Comparison of ENCODE assay signal across 8 cellular contexts in the genomic region with DNA sequence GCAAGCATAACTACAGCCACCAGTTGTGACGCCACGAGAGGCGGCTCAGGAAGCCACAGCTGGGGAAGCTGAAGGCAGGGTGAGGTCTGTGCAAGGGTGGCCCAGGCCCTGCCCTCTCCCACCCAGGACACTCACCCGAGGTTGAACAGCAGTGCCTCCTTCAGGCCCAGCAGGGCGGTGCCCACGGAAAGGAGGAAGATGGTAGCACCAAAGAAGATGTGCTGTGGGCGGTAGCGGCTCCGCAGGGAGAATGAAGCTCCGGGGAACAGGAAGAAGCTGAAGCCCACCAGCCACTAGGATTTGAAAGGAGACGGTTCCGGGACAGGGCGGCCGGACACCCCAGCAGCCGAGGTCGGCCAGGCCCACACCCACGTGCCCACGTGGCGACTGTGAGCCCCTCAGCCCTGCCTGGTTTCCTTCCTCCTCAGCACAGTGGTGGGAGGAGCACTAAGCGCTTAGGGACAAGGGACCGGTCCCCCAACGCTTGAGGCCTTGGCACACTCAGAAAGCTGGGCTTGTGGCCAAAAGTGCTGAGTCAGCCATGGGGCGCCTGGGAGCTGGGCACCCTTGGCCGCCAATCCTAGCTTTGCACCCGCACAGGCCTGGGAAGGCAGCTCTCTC. TPM values are rescaled to one million over a fixed set of nuclear protein-coding genes. Genes with fewer than 3 reads are reported as not detected.
A peak's percentile ranks its signal among the peaks of the same experiment; 100 is the strongest.
DNase-seq lines count a peak whose midpoint lies in the region; ATAC-seq and TF ChIP-seq lines count a peak whose summit lies in the region.

No MANE protein-coding gene starts in this region.

- no peak for DNase-seq in BJ (ENCODE audit: low read depth)
- peak; percentile 67 for DNase-seq in Karpas-422
- no peak for DNase-seq in activated T-cell treated with anti-CD3 and anti-CD28 coated beads, Interleukin-2, amount 50 U/mL, for 4 hours
- DNase-seq in globus pallidus (ENCODE audit: low spot score), result peak; percentile 60
- peak; percentile 86 for DNase-seq in sciatic nerve (ENCODE audit: low spot score)
- no peak for DNase-seq in GOT3 (lab: John Stamatoyannopoulos, UW)
- DNase-seq in NCI-H510A (lab: John Stamatoyannopoulos, UW), result no peak

- H3K4me2 ChIP-seq in Karpas-422 (ENCODE audit: low read depth, low read length, poor library complexity, severe bottlenecking), result peak overlapping the region; percentile 72

- H3K9me3 Mint-ChIP-seq in activated T-cell treated with anti-CD3 and anti-CD28 coated beads, Interleukin-2, amount 50 U/mL, for 4 hours, result no peaks in the 10 kb centered on the region

- H3K4me1 ChIP-seq in Karpas-422 (ENCODE audit: low read length), result peaks cover 25% of the 10 kb centered on the region

- no peak overlapping the region for H3K27ac ChIP-seq in Karpas-422 (ENCODE audit: low read length)

- intact Hi-C loops in sciatic nerve (cut with DNase I), result loop anchor here (5.0 kb wide), 1 partner anchor 177 kb away; no protein-coding TSS in a partner anchor

- no peaks in the 10 kb centered on the region for H4K20me1 ChIP-seq in Karpas-422 (ENCODE audit: insufficient read depth, low read depth, low read length)

- H3K36me3 Mint-ChIP-seq in activated T-cell treated with anti-CD3 and anti-CD28 coated beads, Interleukin-2, amount 50 U/mL, for 4 hours (ENCODE audit: insufficient read depth), result peaks cover 2% of the 10 kb centered on the region

- H3K4me1 Mint-ChIP-seq in activated T-cell treated with anti-CD3 and anti-CD28 coated beads, Interleukin-2, amount 50 U/mL, for 4 hours (ENCODE audit: low read depth), result peaks cover 34% of the 10 kb centered on the region

- no peaks in the 10 kb centered on the region for H3K9me2 ChIP-seq in Karpas-422 (replicated peaks; ENCODE audit: insufficient read depth, low read length)

- CTCF ChIA-PET in BJ (lab: Yijun Ruan, JAX), result interaction anchor here (1.0 to 13.5 kb wide), 8 partner anchors 10 to 264 kb away, joined by 3 to 173 read pairs (median 6); no protein-coding TSS in a partner anchor

- TF ChIP-seq CTCF in BJ (IDR thresholded peaks at IDR 0.05; ENCODE audit: insufficient read depth, low read depth, low read length), result 0 out of 2 replicates have a peak, but pooled peaks have one; percentile 14

- POLR2A ChIA-PET in BJ (lab: Charles Lee), result interaction anchor here (0.6 kb wide), 1 partner anchor 199 kb away, joined by 4 read pairs; no protein-coding TSS in a partner anchor

- no peaks in the 10 kb centered on the region for H3K36me3 ChIP-seq in BJ (ENCODE audit: control insufficient read depth, insufficient read depth, low read length)
- no peaks in the 10 kb centered on the region for H3K36me3 ChIP-seq in Karpas-422 (ENCODE audit: insufficient read depth, low read length)

- H2AFZ ChIP-seq in Karpas-422 (ENCODE audit: low read length), result 0 out of 2 replicates have a peak overlapping the region, but pooled peaks have one; percentile 24

- no peaks in the 10 kb centered on the region for H3K9me3 ChIP-seq in Karpas-422 (ENCODE audit: low read length)

- no peaks in the 10 kb centered on the region for H3K27me3 Mint-ChIP-seq in activated T-cell treated with anti-CD3 and anti-CD28 coated beads, Interleukin-2, amount 50 U/mL, for 4 hours (ENCODE audit: low read depth)

- peak overlapping the region; percentile 21 for H3K4me3 Mint-ChIP-seq in activated T-cell treated with anti-CD3 and anti-CD28 coated beads, Interleukin-2, amount 50 U/mL, for 4 hours

- H3K9ac ChIP-seq in Karpas-422 (ENCODE audit: low read length), result no peak overlapping the region

- no peaks in the 10 kb centered on the region for H3K79me2 ChIP-seq in Karpas-422 (ENCODE audit: low read length)

- ATAC-seq in activated T-cell treated with anti-CD3 and anti-CD28 coated beads, Interleukin-2, amount 50 U/mL, for 4 hours, result peak; percentile 44 to 64
- ATAC-seq in sciatic nerve (no peak), HG03039 (IDR thresholded peaks at IDR 0.05; ENCODE audit: unreplicated experiment) (no peak)

- no peak overlapping the region for H3K4me3 ChIP-seq in BJ (ENCODE audit: low read depth, low read length)
- H3K4me3 ChIP-seq in Karpas-422 (ENCODE audit: low read length), result no peak overlapping the region; the same call in 1 of the 2 replicates

- no peaks in the 10 kb centered on the region for H3K27me3 ChIP-seq in BJ (ENCODE audit: control insufficient read depth, insufficient read depth, low read length)
- H3K27me3 ChIP-seq in Karpas-422 (ENCODE audit: low read length), result no peaks in the 10 kb centered on the region

RNA-seq across cellular contexts. Expression of gene CYB561, which starts 11.0 kb away (rescaled TPM):
- polyA plus RNA-seq in BJ (2011; rRNA removed), result 13.0 and 17.1 TPM in 2 replicates
- 15.4 and 26.3 TPM in 2 replicates for polyA minus RNA-seq in BJ (2011; rRNA and poly(A)+ RNA removed)
- total RNA-seq in Karpas-422 (2014; rRNA removed; shearing (Covaris generic); ENCODE audit: low replicate concordance), result 2.4 and 4.0 TPM in 2 replicates
- 1 to 10 TPM; 6.4 to 9.9 (median 8.8) TPM for total RNA-seq in activated T-cell treated with anti-CD3 and anti-CD28 coated beads, Interleukin-2, amount 50 U/mL, for 4 hours
- total RNA-seq in sciatic nerve, result 24.7 TPM

RNA-seq across cellular contexts. Expression of gene ACE, which starts 41.8 kb away (rescaled TPM):
- polyA plus RNA-seq in BJ (2011; rRNA removed), result 1.9 and 3.1 TPM in 2 replicates
- polyA minus RNA-seq in BJ (2011; rRNA and poly(A)+ RNA removed), result 2.9 and 4.8 TPM in 2 replicates
- total RNA-seq in Karpas-422 (2014; rRNA removed; shearing (Covaris generic); ENCODE audit: low replicate concordance), result 6.7 and 13.9 TPM in 2 replicates
- total RNA-seq in activated T-cell treated with anti-CD3 and anti-CD28 coated beads, Interleukin-2, amount 50 U/mL, for 4 hours, result under 1 TPM; 0.10 to 0.32 (median 0.24) TPM
- total RNA-seq in sciatic nerve, result 14.0 TPM

Comparison
In these comparisons a context has a peak if more than half of its experiments do, and no peak if none do; other contexts are left out.
1. DNase-seq: peak in Karpas-422 (single experiment), globus pallidus (single experiment) and sciatic nerve (single experiment); none in BJ (single experiment), activated T-cell treated with anti-CD3 and anti-CD28 coated beads, Interleukin-2, amount 50 U/mL, for 4 hours (single experiment), GOT3 (single experiment) and NCI-H510A (single experiment).
2. ATAC-seq: peak in activated T-cell treated with anti-CD3 and anti-CD28 coated beads, Interleukin-2, amount 50 U/mL, for 4 hours (2 of 2); none in sciatic nerve (single experiment) and HG03039 (single experiment).